21 cellular contexts compared by ENCODE assay signal in the genomic region with DNA sequence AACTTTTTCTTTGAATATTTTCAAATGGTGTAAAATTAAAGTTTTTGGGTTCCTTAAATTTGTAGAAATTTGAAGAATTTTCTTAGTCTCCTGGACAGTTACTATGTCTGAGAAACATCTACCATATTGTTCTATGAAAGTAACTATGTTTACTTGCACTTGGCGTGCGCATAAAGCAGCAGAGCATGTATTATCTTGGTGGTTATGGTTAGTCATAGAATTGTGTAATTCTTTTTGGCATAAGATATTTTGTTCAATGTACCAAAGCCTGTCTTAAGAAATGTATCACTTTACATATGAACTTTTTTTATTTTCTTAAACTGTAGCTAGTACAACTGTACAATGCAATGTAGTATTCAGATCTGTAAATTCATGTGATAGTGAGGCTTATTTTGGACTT. TPM values are rescaled to one million over a fixed set of nuclear protein-coding genes. Genes with fewer than 3 reads are reported as not detected.
A peak's percentile ranks its signal among the peaks of the same experiment; 100 is the strongest.
DNase-seq lines count a peak whose midpoint lies in the region; ATAC-seq and TF ChIP-seq lines count a peak whose summit lies in the region.
"Had no signal": no experiment of that assay in that cellular context is flagged by ENCODE, and none has a peak within 500 bp of the region (broad histone marks: within the 10 kb centered on the region; RNA-seq: fewer than 3 reads in every experiment).

No MANE protein-coding gene starts in this region.

- ATAC-seq in HG03159 (IDR thresholded peaks at IDR 0.05; ENCODE audit: unreplicated experiment) = no peak
- ATAC-seq: activated CD8-positive, alpha-beta memory T cell treated with anti-CD3 and anti-CD28 coated beads, Interleukin-2, amount 10 ng/mL, durations not matched to agents 7 days and 5 days; CD8-positive, alpha-beta T cell; HepG2; right cardiac atrium had no signal

- H3K36me3 Mint-ChIP-seq in CD4-positive, alpha-beta memory T cell = peaks cover 0 to 4% of the 10 kb centered on the region in 2 donors
- H3K36me3 Mint-ChIP-seq: activated CD8-positive, alpha-beta memory T cell treated with anti-CD3 and anti-CD28 coated beads, Interleukin-2, amount 10 ng/mL, durations not matched to agents 7 days and 5 days; CD8-positive, alpha-beta T cell had no signal

- no peak overlapping the region for H3K4me3 ChIP-seq in adipocyte (ENCODE audit: low read length)
- no peak overlapping the region for H3K4me3 ChIP-seq in fibroblast of pulmonary artery (replicated peaks; ENCODE audit: low read depth, low read length)
- no peak overlapping the region for H3K4me3 ChIP-seq in skeletal muscle cell (ENCODE audit: low read depth, low read length)
- no peak overlapping the region for H3K4me3 ChIP-seq in CD4-positive, alpha-beta memory T cell (ENCODE audit: low read length in 2 of 2)

- H3K36me3 ChIP-seq in adipocyte (ENCODE audit: control insufficient read depth, insufficient read depth, low read length, severe bottlenecking) = no peaks in the 10 kb centered on the region
- no peaks in the 10 kb centered on the region for H3K36me3 ChIP-seq in CD4-positive, alpha-beta memory T cell (ENCODE audit: insufficient read depth, low read length)

- no peak overlapping the region for H3K9ac ChIP-seq in adipocyte (ENCODE audit: low read length)

- H3K27ac ChIP-seq in CD4-positive, alpha-beta memory T cell (ENCODE audit: low read depth, low read length) = no peak overlapping the region

- no peaks in the 10 kb centered on the region for H3K9me3 ChIP-seq in adipocyte (ENCODE audit: control insufficient read depth, low read length)
- no peaks in the 10 kb centered on the region for H3K9me3 ChIP-seq in CD4-positive, alpha-beta memory T cell (ENCODE audit: control insufficient read depth in 1 of 2, low read length in 2 of 2)

- no peaks in the 10 kb centered on the region for H3K27me3 Mint-ChIP-seq in CD4-positive, alpha-beta memory T cell
- H3K27me3 Mint-ChIP-seq: activated B cell treated with CpG ODN at 0.5 μM for 24 hours, type B pancreatic cell had no signal

- no peaks in the 10 kb centered on the region for H3K27me3 ChIP-seq in adipocyte (replicated peaks; ENCODE audit: control insufficient read depth, insufficient read depth, low read length)
- H3K27me3 ChIP-seq in CD4-positive, alpha-beta memory T cell (ENCODE audit: insufficient read depth, low read length) = no peaks in the 10 kb centered on the region

- H3K4me1 Mint-ChIP-seq in CD4-positive, alpha-beta memory T cell = no peaks in the 10 kb centered on the region
- H3K4me1 Mint-ChIP-seq: activated B cell treated with CpG ODN at 0.5 μM for 24 hours; activated CD8-positive, alpha-beta memory T cell treated with anti-CD3 and anti-CD28 coated beads, Interleukin-2, amount 10 ng/mL, durations not matched to agents 7 days and 5 days; nephron progenitor cell had no signal

- POLR2A ChIA-PET in CD4-positive, alpha-beta memory T cell (lab: Charles Lee; ENCODE audit: partially characterized antibody) = no interaction called here

- H3K27ac Mint-ChIP-seq in CD4-positive, alpha-beta memory T cell = no peak overlapping the region
- H3K27ac Mint-ChIP-seq: activated B cell treated with CpG ODN at 0.5 μM for 24 hours; activated CD8-positive, alpha-beta memory T cell treated with anti-CD3 and anti-CD28 coated beads, Interleukin-2, amount 10 ng/mL, durations not matched to agents 7 days and 5 days; activated naive CD4-positive, alpha-beta T cell treated with anti-CD3 and anti-CD28 coated beads for 36 hours; CD8-positive, alpha-beta T cell; type B pancreatic cell had no signal

- no peak for TF ChIP-seq CTCF in fibroblast of pulmonary artery (IDR thresholded peaks at IDR 0.05; ENCODE audit: low read length, missing control alignments)

- no peak overlapping the region for H3K4me3 Mint-ChIP-seq in CD4-positive, alpha-beta memory T cell
- H3K4me3 Mint-ChIP-seq: activated B cell treated with CpG ODN at 0.5 μM for 24 hours; activated CD8-positive, alpha-beta memory T cell treated with anti-CD3 and anti-CD28 coated beads, Interleukin-2, amount 10 ng/mL, durations not matched to agents 7 days and 5 days; activated naive CD4-positive, alpha-beta T cell treated with anti-CD3 and anti-CD28 coated beads for 36 hours; CD8-positive, alpha-beta T cell; nephron progenitor cell; type B pancreatic cell had no signal

- intact Hi-C loops in CD4-positive, alpha-beta memory T cell (cut with micrococcal nuclease) = no loop called here

- H3K9me3 Mint-ChIP-seq in CD4-positive, alpha-beta memory T cell = peaks cover 0 to 5% (median 3%) of the 10 kb centered on the region in 8 donors
- H3K9me3 Mint-ChIP-seq: activated B cell treated with CpG ODN at 0.5 μM for 24 hours, type B pancreatic cell had no signal

- CTCF ChIA-PET in CD4-positive, alpha-beta memory T cell (lab: Charles Lee; ENCODE audit: partially characterized antibody) = no interaction called here

- DNase-seq in HCEC 1CT (peak; percentile 66), adipocyte (ENCODE audit: low read depth) (peak; percentile 80), fibroblast of pulmonary artery (ENCODE audit: low read depth) (peak; percentile 93), skeletal muscle cell (ENCODE audit: low read depth) (peak; percentile 53), superior temporal gyrus (ENCODE audit: extremely low spot score) (no peak), NCI-H1930 (lab: John Stamatoyannopoulos, UW) (no peak)
- DNase-seq in CD4-positive, alpha-beta memory T cell = no peak
- DNase-seq: activated B cell treated with CpG ODN at 0.5 μM for 24 hours; activated CD8-positive, alpha-beta memory T cell treated with anti-CD3 and anti-CD28 coated beads, Interleukin-2, amount 10 ng/mL, durations not matched to agents 7 days and 5 days; activated naive CD4-positive, alpha-beta T cell treated with anti-CD3 and anti-CD28 coated beads for 36 hours; CD8-positive, alpha-beta T cell; cerebellar nuclear complex; hypothalamus; NCI-H1436 treated with DMSO at 0.1 percent for 48 hours; NCI-H510A treated with DMSO at 0.1 percent for 48 hours; nephron progenitor cell; right cardiac atrium; stimulated activated CD4-positive, alpha-beta T cell treated with anti-CD3 and anti-CD28 coated beads, Interleukin-2, amount 100 ng/mL, for 48 hours had no signal

- peaks cover 16% of the 10 kb centered on the region for H3K4me1 ChIP-seq in adipocyte (ENCODE audit: control insufficient read depth, insufficient read depth, low read length)
- no peaks in the 10 kb centered on the region for H3K4me1 ChIP-seq in CD4-positive, alpha-beta memory T cell (ENCODE audit: insufficient read depth, low read length)

RNA-seq across cellular contexts. Expression of gene CDS1, which starts 49.2 kb away (rescaled TPM):
- total RNA-seq in CD4-positive, alpha-beta memory T cell = under 1 TPM; 0.67 to 0.83 TPM
- under 1 TPM; 0.12 to 0.31 TPM for polyA plus RNA-seq in CD4-positive, alpha-beta memory T cell
- total RNA-seq: activated CD8-positive, alpha-beta memory T cell treated with anti-CD3 and anti-CD28 coated beads, Interleukin-2, amount 10 ng/mL, durations not matched to agents 7 days and 5 days had no signal

Comparison
In these comparisons a context has a peak if more than half of its experiments do, and no peak if none do; other contexts are left out.
1. DNase-seq: peak in HCEC 1CT (single experiment), adipocyte (single experiment), fibroblast of pulmonary artery (single experiment) and skeletal muscle cell (single experiment); none in superior temporal gyrus (single experiment), NCI-H1930 (0 of 2) and CD4-positive, alpha-beta memory T cell (0 of 5).